In genomic region chr5:107373511-107374263, GRCh38 we compare ENCODE assay signal across 13 cellular contexts.
A peak's percentile ranks its signal among the peaks of the same experiment; 100 is the strongest.
DNase-seq lines count a peak whose midpoint lies in the region; ATAC-seq and TF ChIP-seq lines count a peak whose summit lies in the region.
"Had no signal": no experiment of that assay in that cellular context is flagged by ENCODE, and none has a peak within 500 bp of the region (broad histone marks: within the 10 kb centered on the region; RNA-seq: fewer than 3 reads in every experiment).

No MANE protein-coding gene starts in this region.

- H3K27me3 ChIP-seq in dorsolateral prefrontal cortex, result no peaks in the 10 kb centered on the region
- H3K27me3 ChIP-seq in HAP-1 (ENCODE audit: low read depth), result no peaks in the 10 kb centered on the region

- DNase-seq in dorsolateral prefrontal cortex, result no peak
- no peak for DNase-seq in COR-L47 (lab: John Stamatoyannopoulos, UW)
- no peak for DNase-seq in HAP-1 (ENCODE audit: low spot score in 2 of 2)
- DNase-seq in head of caudate nucleus, result no peak
- no peak for DNase-seq in AML-193 (lab: John Stamatoyannopoulos, UW)
- DNase-seq: amygdala, NCI-H1105 had no signal

- H3K4me3 ChIP-seq in dorsolateral prefrontal cortex (no peak overlapping the region), HAP-1 (no peak overlapping the region)

- intact Hi-C loops in dorsolateral prefrontal cortex (cut with DNase I), result no loop called here
- intact Hi-C loops in head of caudate nucleus (cut with DNase I), result no loop called here

- ATAC-seq in GM18873 (IDR thresholded peaks at IDR 0.05; ENCODE audit: low FRiP score, unreplicated experiment), result peak; percentile 59
- ATAC-seq in GM21737 (IDR thresholded peaks at IDR 0.05; ENCODE audit: unreplicated experiment), result peak; percentile 77
- peak; percentile 73 for ATAC-seq in HG03280 (IDR thresholded peaks at IDR 0.05; ENCODE audit: unreplicated experiment)
- ATAC-seq: natural killer cell treated with Interleukin-12 subunit alpha and Interleukin-12 subunit beta and Interleukin-15 and Interleukin-18, amount 100 ng/mL, for 72 hours; stimulated activated effector memory CD8-positive, alpha-beta T cell treated with anti-CD3 and anti-CD28 coated beads, Interleukin-12 subunit alpha, Interleukin-12 subunit beta, amount 100 ng/mL, for 72 hours had no signal

- no peaks in the 10 kb centered on the region for H3K9me3 ChIP-seq in HAP-1

- TF ChIP-seq CTCF in dorsolateral prefrontal cortex (IDR thresholded peaks at IDR 0.05 in 54 of 56, conservative IDR thresholded peaks at IDR 0.05 in 2 of 56; ENCODE audit: low read depth in 1 of 56, partially characterized antibody in 56 of 56), result no peak

- H3K27ac ChIP-seq in dorsolateral prefrontal cortex, result peak overlapping the region in 56 of 59 donors; percentile 43 to 92 (median 78)
- H3K27ac ChIP-seq: HL-60 had no signal

- H3K4me1 ChIP-seq in HAP-1, result no peaks in the 10 kb centered on the region

- in situ Hi-C loops in HAP-1 (cut with MboI; ENCODE audit: low sequenced_read_pairs), result no loop called here

- peaks cover 4% of the 10 kb centered on the region; the same call in 1 of the 2 replicates for H3K36me3 ChIP-seq in HAP-1 (replicated peaks)
